ENCODE assay signal across 8 cellular contexts in the genomic region with DNA sequence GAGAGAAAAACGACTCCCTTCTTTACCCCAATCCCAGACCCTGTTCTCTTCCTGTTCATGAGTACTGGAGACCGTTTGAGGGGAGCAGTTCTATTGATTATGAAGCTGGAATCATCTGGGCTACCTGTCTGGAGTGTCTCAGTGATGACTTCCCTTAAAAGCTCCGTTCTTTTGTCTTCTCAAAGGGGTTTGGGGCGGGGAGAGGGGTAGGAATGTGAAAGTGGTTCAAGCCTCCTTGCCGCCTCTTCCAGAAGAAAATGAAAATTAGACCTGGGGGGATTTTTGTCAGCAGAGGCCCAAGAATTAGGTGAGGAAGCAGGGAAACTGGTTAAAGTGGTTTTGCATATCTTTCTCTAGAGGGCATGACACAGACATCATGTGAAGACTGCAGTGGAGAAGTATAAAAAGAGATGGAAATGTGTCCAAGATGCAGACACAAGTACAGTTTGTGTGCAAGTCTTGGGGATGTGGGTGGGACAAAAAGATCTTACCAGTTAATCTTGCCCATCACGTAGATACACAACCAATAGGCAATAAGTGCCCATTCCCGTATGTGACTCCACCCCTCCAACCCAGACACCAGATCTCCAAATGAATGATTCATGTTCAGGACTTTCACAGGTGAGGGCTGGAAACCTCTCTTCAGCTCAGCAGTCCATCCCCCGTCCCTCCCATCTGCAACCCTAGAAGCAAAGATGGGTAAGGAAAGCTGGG. TPM values are rescaled to one million over a fixed set of nuclear protein-coding genes. Genes with fewer than 3 reads are reported as not detected.
A peak's percentile ranks its signal among the peaks of the same experiment; 100 is the strongest.
DNase-seq lines count a peak whose midpoint lies in the region; ATAC-seq and TF ChIP-seq lines count a peak whose summit lies in the region.

No MANE protein-coding gene starts in this region.

- H3K9me3 ChIP-seq in lung (ENCODE audit: control insufficient read depth in 2 of 2, insufficient read depth in 1 of 2, low read length in 1 of 2) = no peaks in the 10 kb centered on the region
- H3K9me3 ChIP-seq in vagina = no peaks in the 10 kb centered on the region

- WGBS in lung, 2 donors = 30 to 57% methylated on average over 8 of the region's 8 CpGs

- intact Hi-C loops in vagina (cut with DNase I) = no loop called here

- TF ChIP-seq CTCF in cardiac fibroblast (IDR thresholded peaks at IDR 0.05; ENCODE audit: low read depth, low read length) (no peak), lung (IDR thresholded peaks at IDR 0.05; ENCODE audit: control extremely low read depth, extremely low read depth) (no peak), vagina (IDR thresholded peaks at IDR 0.05) (no peak)

- H3K36me3 ChIP-seq in lung (ENCODE audit: control insufficient read depth in 2 of 2, insufficient read depth in 2 of 2, low read length in 2 of 2) (no peaks in the 10 kb centered on the region), vagina (no peaks in the 10 kb centered on the region)

- ATAC-seq in lung (ENCODE audit: insufficient read depth, low FRiP score) (peak; percentile 37), GM19467 (IDR thresholded peaks at IDR 0.05; ENCODE audit: unreplicated experiment) (no peak)

- H3K27me3 ChIP-seq in lung (ENCODE audit: control insufficient read depth, insufficient read depth) (no peaks in the 10 kb centered on the region), vagina (no peaks in the 10 kb centered on the region)

- no peak overlapping the region for H3K27ac ChIP-seq in lung (ENCODE audit: low read depth in 1 of 2, low read length in 1 of 2)
- peak overlapping the region; percentile 93 for H3K27ac ChIP-seq in vagina

- H3K4me1 ChIP-seq in lung (ENCODE audit: control insufficient read depth in 2 of 2, insufficient read depth in 2 of 2, low read length in 2 of 2) (peaks cover 13 to 22% of the 10 kb centered on the region in 2 donors), vagina (peaks cover 52% of the 10 kb centered on the region)

- H3K4me3 ChIP-seq in cardiac fibroblast (replicated peaks in 1 of 2; ENCODE audit: low read depth in 2 of 2, low read length in 2 of 2) (peak overlapping the region; percentile 68 to 82), lung (peak overlapping the region; percentile 55), vagina (peak overlapping the region; percentile 60 to 67)

- TF ChIP-seq POLR2A in vagina (IDR thresholded peaks at IDR 0.05) = peak in 1 of 2 donors; percentile 36

- peak; percentile 31 for DNase-seq in NCI-H82 (lab: John Stamatoyannopoulos, UW)
- DNase-seq in NCI-H82 treated with DMSO at 0.1 percent for 48 hours (lab: John Stamatoyannopoulos, UW; ENCODE audit: unreplicated experiment) = no peak
- DNase-seq in NCI-H460 (ENCODE audit: extremely low read depth, low read depth) = peak; percentile 51
- DNase-seq in cardiac fibroblast (ENCODE audit: low read depth in 2 of 2) = peak; percentile 41 to 60
- DNase-seq in lung (ENCODE audit: low spot score) = peak; percentile 40
- no peak for DNase-seq in vagina (ENCODE audit: extremely low spot score in 2 of 2)
- DNase-seq in stimulated activated CD4-positive, alpha-beta T cell treated with anti-CD3 and anti-CD28 coated beads, Interleukin-1b, Interleukin-23, amount 100 ng/mL, for 48 hours = no peak

RNA-seq across cellular contexts. Expression of gene MTMR11, which starts 0.5 kb away (rescaled TPM):
- 8.7 and 10.5 TPM in 2 replicates for total RNA-seq in NCI-H460 (2014; rRNA removed; shearing (Covaris generic))
- polyA plus RNA-seq in NCI-H460 (2014; cell fraction: nucleus; rRNA removed) = 28.0 and 30.1 TPM in 2 replicates
- 10 to 100 TPM; 10.1 to 11.2 TPM for total RNA-seq in lung
- 1 to 10 TPM; 6.9 to 7.7 TPM for polyA plus RNA-seq in lung
- total RNA-seq in vagina = 16.9 TPM

RNA-seq across cellular contexts. Expression of gene SF3B4, which starts 9.5 kb away (rescaled TPM):
- total RNA-seq in NCI-H460 (2014; rRNA removed; shearing (Covaris generic)) = 20.0 and 29.4 TPM in 2 replicates
- 20.4 and 21.6 TPM in 2 replicates for polyA plus RNA-seq in NCI-H460 (2014; cell fraction: nucleus; rRNA removed)
- total RNA-seq in lung = 10 to 100 TPM; 19.6 to 48.1 TPM
- polyA plus RNA-seq in lung = 10 to 100 TPM; 37.2 to 38.3 TPM
- 21.6 TPM for total RNA-seq in vagina

RNA-seq across cellular contexts. Expression of gene SV2A, which starts 19.5 kb away (rescaled TPM):
- 0.63 and 1.3 TPM in 2 replicates for total RNA-seq in NCI-H460 (2014; rRNA removed; shearing (Covaris generic))
- polyA plus RNA-seq in NCI-H460 (2014; cell fraction: nucleus; rRNA removed) = 0.22 and 1.2 TPM in 2 replicates
- total RNA-seq in lung = 1 to 10 TPM; 2.3 to 2.4 TPM
- under 1 TPM; 0.94 to 0.98 TPM for polyA plus RNA-seq in lung
- 7.6 TPM for total RNA-seq in vagina

RNA-seq across cellular contexts. Expression of gene BOLA1, which starts 37.8 kb away (rescaled TPM):
- 21.7 and 24.9 TPM in 2 replicates for total RNA-seq in NCI-H460 (2014; rRNA removed; shearing (Covaris generic))
- 43.8 and 53.3 TPM in 2 replicates for polyA plus RNA-seq in NCI-H460 (2014; cell fraction: nucleus; rRNA removed)
- total RNA-seq in lung (10 to 100 TPM; 12.5 to 14.2 TPM), vagina (43.0 TPM)
- 10 to 100 TPM; 16.8 to 28.5 TPM for polyA plus RNA-seq in lung

Comparison
In these comparisons a context has a peak if more than half of its experiments do, and no peak if none do; other contexts are left out.
1. DNase-seq: peak in NCI-H82 (single experiment), NCI-H460 (single experiment), cardiac fibroblast (2 of 2) and lung (single experiment); none in NCI-H82 treated with DMSO at 0.1 percent for 48 hours (single experiment), vagina (0 of 2) and stimulated activated CD4-positive, alpha-beta T cell treated with anti-CD3 and anti-CD28 coated beads, Interleukin-1b, Interleukin-23, amount 100 ng/mL, for 48 hours (single experiment).
2. Peak in every context shown above with its lines, with median percentiles within 50 percentile points of each other: H3K4me3 ChIP-seq.